In genomic region chr12:6825398-6826124, GRCh38 we compare ENCODE assay signal across 1 cellular context.
TF ChIP-seq lines count a peak whose summit lies in the region.

No MANE protein-coding gene starts in this region.

TF ChIP-seq in IMR-90, 13 proteins besides CTCF, POLR2A, EP300 and RAD21:
- TF ChIP-seq CEBPB (IDR thresholded peaks at IDR 0.05; ENCODE audit: low read depth, low read length) (no peak), BHLHE40 (IDR thresholded peaks at IDR 0.05; ENCODE audit: low read depth, low read length) (no peak), ELK1 (IDR thresholded peaks at IDR 0.05; ENCODE audit: borderline replicate concordance, low read depth, low read length) (no peak), FOS (IDR thresholded peaks at IDR 0.05; ENCODE audit: low read depth, low read length) (no peak), RCOR1 (IDR thresholded peaks at IDR 0.05; ENCODE audit: insufficient replicate concordance, low read length) (peak; percentile 30), MAZ (IDR thresholded peaks at IDR 0.05; ENCODE audit: borderline replicate concordance, low read depth, low read length) (peak; percentile 51), USF2 (IDR thresholded peaks at IDR 0.05; ENCODE audit: low read depth, low read length) (no peak), RFX5 (IDR thresholded peaks at IDR 0.05; ENCODE audit: low read depth, low read length) (no peak), NFE2L2 (IDR thresholded peaks at IDR 0.05; ENCODE audit: low read depth, low read length) (no peak), MAFK (IDR thresholded peaks at IDR 0.05; ENCODE audit: low read depth, low read length) (no peak), SMC3 (IDR thresholded peaks at IDR 0.05; ENCODE audit: low read depth, low read length) (peak; percentile 81), MXI1 (IDR thresholded peaks at IDR 0.05; ENCODE audit: borderline replicate concordance, low read depth, low read length) (peak; percentile 24; the same call in 1 of the 2 replicates)
